In genomic region chr18:11809895-11810294, GRCh38 we compare ENCODE assay signal across 1 cellular context.
TF ChIP-seq lines count a peak whose summit lies in the region.

No MANE protein-coding gene starts in this region.

TF ChIP-seq in WTC11, 78 proteins besides CTCF, POLR2A, EP300 and RAD21 (continued from another document):
- TF ChIP-seq ZNF281 (CRISPR knock-in tag; IDR thresholded peaks at IDR 0.05), result no peak
- no peak for TF ChIP-seq ZNF396 (CRISPR knock-in tag; IDR thresholded peaks at IDR 0.05; ENCODE audit: borderline replicate concordance)
- TF ChIP-seq SMAD4 (CRISPR knock-in tag; IDR thresholded peaks at IDR 0.05), result no peak
- TF ChIP-seq, protein P1, sequence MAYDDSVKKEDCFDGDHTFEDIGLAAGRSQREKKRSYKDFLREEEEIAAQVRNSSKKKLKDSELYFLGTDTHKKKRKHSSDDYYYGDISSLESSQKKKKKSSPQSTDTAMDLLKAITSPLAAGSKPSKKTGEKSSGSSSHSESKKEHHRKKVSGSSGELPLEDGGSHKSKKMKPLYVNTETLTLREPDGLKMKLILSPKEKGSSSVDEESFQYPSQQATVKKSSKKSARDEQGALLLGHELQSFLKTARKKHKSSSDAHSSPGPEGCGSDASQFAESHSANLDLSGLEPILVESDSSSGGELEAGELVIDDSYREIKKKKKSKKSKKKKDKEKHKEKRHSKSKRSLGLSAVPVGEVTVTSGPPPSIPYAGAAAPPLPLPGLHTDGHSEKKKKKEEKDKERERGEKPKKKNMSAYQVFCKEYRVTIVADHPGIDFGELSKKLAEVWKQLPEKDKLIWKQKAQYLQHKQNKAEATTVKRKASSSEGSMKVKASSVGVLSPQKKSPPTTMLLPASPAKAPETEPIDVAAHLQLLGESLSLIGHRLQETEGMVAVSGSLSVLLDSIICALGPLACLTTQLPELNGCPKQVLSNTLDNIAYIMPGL (CRISPR knock-in tag; IDR thresholded peaks at IDR 0.05), result no peak
